In genomic region chr10:23516530-23516929, GRCh38 we compare ENCODE assay signal across 1 cellular context.
TF ChIP-seq lines count a peak whose summit lies in the region.

No MANE protein-coding gene starts in this region.

TF ChIP-seq in Ishikawa, 13 proteins besides CTCF, POLR2A, EP300 and RAD21 (continued from another document):
- TF ChIP-seq, protein P1, sequence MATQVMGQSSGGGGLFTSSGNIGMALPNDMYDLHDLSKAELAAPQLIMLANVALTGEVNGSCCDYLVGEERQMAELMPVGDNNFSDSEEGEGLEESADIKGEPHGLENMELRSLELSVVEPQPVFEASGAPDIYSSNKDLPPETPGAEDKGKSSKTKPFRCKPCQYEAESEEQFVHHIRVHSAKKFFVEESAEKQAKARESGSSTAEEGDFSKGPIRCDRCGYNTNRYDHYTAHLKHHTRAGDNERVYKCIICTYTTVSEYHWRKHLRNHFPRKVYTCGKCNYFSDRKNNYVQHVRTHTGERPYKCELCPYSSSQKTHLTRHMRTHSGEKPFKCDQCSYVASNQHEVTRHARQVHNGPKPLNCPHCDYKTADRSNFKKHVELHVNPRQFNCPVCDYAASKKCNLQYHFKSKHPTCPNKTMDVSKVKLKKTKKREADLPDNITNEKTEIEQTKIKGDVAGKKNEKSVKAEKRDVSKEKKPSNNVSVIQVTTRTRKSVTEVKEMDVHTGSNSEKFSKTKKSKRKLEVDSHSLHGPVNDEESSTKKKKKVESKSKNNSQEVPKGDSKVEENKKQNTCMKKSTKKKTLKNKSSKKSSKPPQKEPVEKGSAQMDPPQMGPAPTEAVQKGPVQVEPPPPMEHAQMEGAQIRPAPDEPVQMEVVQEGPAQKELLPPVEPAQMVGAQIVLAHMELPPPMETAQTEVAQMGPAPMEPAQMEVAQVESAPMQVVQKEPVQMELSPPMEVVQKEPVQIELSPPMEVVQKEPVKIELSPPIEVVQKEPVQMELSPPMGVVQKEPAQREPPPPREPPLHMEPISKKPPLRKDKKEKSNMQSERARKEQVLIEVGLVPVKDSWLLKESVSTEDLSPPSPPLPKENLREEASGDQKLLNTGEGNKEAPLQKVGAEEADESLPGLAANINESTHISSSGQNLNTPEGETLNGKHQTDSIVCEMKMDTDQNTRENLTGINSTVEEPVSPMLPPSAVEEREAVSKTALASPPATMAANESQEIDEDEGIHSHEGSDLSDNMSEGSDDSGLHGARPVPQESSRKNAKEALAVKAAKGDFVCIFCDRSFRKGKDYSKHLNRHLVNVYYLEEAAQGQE (IDR thresholded peaks at IDR 0.05; ENCODE audit: low read depth), result peak; percentile 77
- no peak for TF ChIP-seq NFIC (IDR thresholded peaks at IDR 0.05)
